17 cellular contexts compared by ENCODE assay signal in the genomic region with DNA sequence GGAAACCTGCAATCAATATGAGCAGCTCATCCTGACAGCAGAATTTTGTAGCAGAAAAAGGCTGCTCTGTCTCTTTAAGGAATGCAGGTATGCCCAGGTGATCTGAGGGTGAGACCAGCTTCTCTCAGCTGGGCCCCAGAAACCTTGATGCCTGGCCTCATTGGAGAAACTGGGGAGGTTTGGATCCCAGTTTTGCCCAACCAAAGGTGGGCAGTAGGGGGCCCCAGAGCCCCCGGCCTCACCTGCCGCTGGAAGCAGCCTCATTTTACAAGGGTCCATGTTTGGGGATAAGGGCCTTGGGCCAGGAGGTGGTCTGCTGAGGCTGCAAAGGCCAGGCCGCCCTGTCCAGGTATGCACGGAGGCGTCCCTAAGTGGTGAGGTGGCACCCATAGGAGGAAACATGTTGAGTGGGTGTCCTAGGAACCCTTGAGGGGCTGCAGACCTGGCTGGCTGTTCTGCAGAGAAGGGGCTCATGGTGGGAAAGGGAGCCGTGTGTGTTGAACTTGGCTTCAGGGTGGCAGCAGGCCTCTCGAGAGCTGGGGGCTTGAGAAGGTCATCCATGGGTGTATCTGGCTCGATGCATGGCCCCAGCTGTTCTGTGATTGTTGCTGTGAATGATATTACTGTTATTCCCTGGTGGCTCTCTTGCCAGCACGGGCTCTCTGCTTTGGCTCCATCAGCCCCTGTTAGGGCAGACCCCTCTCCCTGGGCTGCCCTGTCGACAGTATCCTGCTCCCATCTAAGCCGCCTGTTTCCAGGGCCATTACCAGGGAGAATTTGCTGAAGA.
DNase-seq lines count a peak whose midpoint lies in the region; ATAC-seq, FAIRE-seq and TF ChIP-seq lines count a peak whose summit lies in the region.
"Had no signal": no experiment of that assay in that cellular context is flagged by ENCODE, and none has a peak within 500 bp of the region (broad histone marks: within the 10 kb centered on the region; RNA-seq: fewer than 3 reads in every experiment).

No MANE protein-coding gene starts in this region.

- H2AK5ac ChIP-seq in neuronal stem cell (ENCODE audit: low read depth, low read length), result peak overlapping the region; percentile 20

- no peaks in the 10 kb centered on the region for H3K79me2 ChIP-seq in HepG2 (ENCODE audit: insufficient read depth, low read length)

- no peak overlapping the region for H2BK5ac ChIP-seq in neuronal stem cell (ENCODE audit: low read length)

- H3K27me3 ChIP-seq in H7 (ENCODE audit: control insufficient read depth, insufficient read depth, low read length) (no peaks in the 10 kb centered on the region), neuronal stem cell (ENCODE audit: control insufficient read depth in 3 of 3, insufficient read depth in 3 of 3, low read depth in 1 of 3, low read length in 3 of 3) (no peaks in the 10 kb centered on the region), HepG2 (ENCODE audit: control insufficient read depth in 1 of 2, insufficient read depth in 2 of 2, low read length in 2 of 2) (no peaks in the 10 kb centered on the region; a peak in 1 of 5 replicates)
- H3K27me3 ChIP-seq: BLaER1 had no signal

- POLR2A ChIA-PET in HepG2 (lab: Yijun Ruan, JAX), result no interaction called here

- peaks cover 6 to 10% of the 10 kb centered on the region in 2 donors for H3K4me1 ChIP-seq in neuronal stem cell (ENCODE audit: control insufficient read depth in 2 of 2, insufficient read depth in 1 of 2, low read depth in 1 of 2, low read length in 2 of 2)
- peaks cover 7% of the 10 kb centered on the region for H3K4me1 ChIP-seq in HepG2 (ENCODE audit: insufficient read depth, low read length)
- H3K4me1 ChIP-seq: BLaER1 had no signal

- no peak overlapping the region for H2BK15ac ChIP-seq in neuronal stem cell (ENCODE audit: low read length)

- no peak overlapping the region for H2AFZ ChIP-seq in neuronal stem cell (ENCODE audit: low read length)
- H2AFZ ChIP-seq in HepG2 (ENCODE audit: low read length), result no peak overlapping the region

- H3K9me3 ChIP-seq in neuronal stem cell (replicated peaks in 1 of 2; ENCODE audit: control insufficient read depth in 2 of 2, insufficient read depth in 1 of 2, low read depth in 1 of 2, low read length in 2 of 2) (peaks cover 6 to 25% of the 10 kb centered on the region in 2 donors), HepG2 (ENCODE audit: low read length) (peaks cover 19% of the 10 kb centered on the region)

- WGBS in neuronal stem cell (ENCODE audit: extremely low coverage in 2 of 2, insufficient read length in 2 of 2, insufficient replicate concordance in 1 of 2), 2 donors, result no CpG with 5 or more reads among the region's 11 CpGs
- WGBS in HepG2 (ENCODE audit: low lambda C conversion rate), result 11% methylated on average over 9 of the region's 11 CpGs

- DNase-seq in H7, result peak; percentile 72
- DNase-seq in ecto neural progenitor cell (ENCODE audit: low spot score), result peak; percentile 21
- peak; percentile 49 for DNase-seq in iPS-NIHi7 (ENCODE audit: extremely low spot score)
- DNase-seq in neuronal stem cell (ENCODE audit: low spot score), result no peak
- DNase-seq in NCI-H1048 (lab: John Stamatoyannopoulos, UW), result no peak
- DNase-seq in HepG2 (ENCODE audit: low spot score), result no peak
- DNase-seq: 8988T; AML-193; Calu3; CD4-positive, CD25-positive, alpha-beta regulatory T cell; DMS 273 treated with DMSO at 0.1 percent for 48 hours; GOT3 had no signal

- peak overlapping the region; percentile 24 for H3K18ac ChIP-seq in neuronal stem cell (ENCODE audit: low read length)

- no peak for TF ChIP-seq POLR2A in HepG2 (IDR thresholded peaks at IDR 0.05; ENCODE audit: insufficient read depth in 1 of 2, low read depth in 2 of 2, low read length in 2 of 2)

- TF ChIP-seq RAD21 in HepG2 (CRISPR knock-in tag; IDR thresholded peaks at IDR 0.05), result no peak

- H3K9ac ChIP-seq in neuronal stem cell (ENCODE audit: low read depth, low read length, poor library complexity), result no peak overlapping the region
- no peak overlapping the region for H3K9ac ChIP-seq in HepG2 (ENCODE audit: insufficient read depth, low read depth, low read length)
- H3K9ac ChIP-seq: BLaER1 had no signal

- H3K79me1 ChIP-seq in neuronal stem cell (ENCODE audit: low read depth, low read length), result peaks cover 6% of the 10 kb centered on the region

- no peak overlapping the region for H2BK120ac ChIP-seq in neuronal stem cell (ENCODE audit: low read depth, low read length)

- no peak overlapping the region for H4K91ac ChIP-seq in neuronal stem cell (ENCODE audit: low read depth, low read length, poor library complexity)

- H3K36me3 ChIP-seq in H7 (replicated peaks; ENCODE audit: control insufficient read depth, insufficient read depth, low read length) (no peaks in the 10 kb centered on the region), neuronal stem cell (replicated peaks in 1 of 2; ENCODE audit: control insufficient read depth in 2 of 2, insufficient read depth in 2 of 2, low read length in 2 of 2) (no peaks in the 10 kb centered on the region), HepG2 (replicated peaks in 1 of 2; ENCODE audit: control insufficient read depth in 1 of 2, insufficient read depth in 2 of 2, low read length in 2 of 2) (no peaks in the 10 kb centered on the region)
- H3K36me3 ChIP-seq: BLaER1 had no signal

- no peak for TF ChIP-seq EP300 in HepG2 (IDR thresholded peaks at IDR 0.05; ENCODE audit: low read depth in 2 of 2, low read length in 2 of 2)
- no peak for TF ChIP-seq EP300 in HepG2 (CRISPR knock-in tag; IDR thresholded peaks at IDR 0.05; ENCODE audit: borderline replicate concordance)

- no peaks in the 10 kb centered on the region for H4K20me1 ChIP-seq in HepG2 (ENCODE audit: insufficient read depth, low read length)
- H4K20me1 ChIP-seq: BLaER1 had no signal

- ATAC-seq in HG03342 (IDR thresholded peaks at IDR 0.05; ENCODE audit: unreplicated experiment), result no peak
- no peak for ATAC-seq in HG03565 (IDR thresholded peaks at IDR 0.05; ENCODE audit: unreplicated experiment)
- ATAC-seq in HepG2, result no peak
- ATAC-seq: HCT116 had no signal

- TF ChIP-seq CTCF in HepG2 (CRISPR knock-in tag; IDR thresholded peaks at IDR 0.05), result no peak

- BruUV-seq in HepG2 (replicated peaks; lab: Mats Ljungman, UMichigan), result no TSS peak

- no peak overlapping the region for H2BK12ac ChIP-seq in neuronal stem cell (ENCODE audit: low read length)

- in situ Hi-C loops in HepG2 (cut with HindIII; ENCODE audit: extremely low pct_ligation_motif_present, low pct_unique_long_range_greater_than_20kb), result no loop called here

- no peak overlapping the region for H3K27ac ChIP-seq in neuronal stem cell (replicated peaks; ENCODE audit: low read length)
- H3K27ac ChIP-seq in HepG2 (ENCODE audit: extremely low read length, insufficient read depth, low read length), result no peak overlapping the region
- H3K27ac ChIP-seq: BLaER1 had no signal

- H3K4me3 ChIP-seq in H7 (ENCODE audit: insufficient read depth, low read depth, low read length) (no peak overlapping the region), neuronal stem cell (ENCODE audit: low read length in 2 of 2) (no peak overlapping the region), HepG2 (replicated peaks in 1 of 3; ENCODE audit: insufficient read depth in 1 of 3, low read depth in 2 of 3, low read length in 3 of 3) (no peak overlapping the region)
- H3K4me3 ChIP-seq: BLaER1 had no signal

- H3K4me2 ChIP-seq in neuronal stem cell (ENCODE audit: insufficient read depth, low read length, poor library complexity, severe bottlenecking) (no peak overlapping the region), HepG2 (ENCODE audit: low read depth, low read length) (no peak overlapping the region)
- H3K4me2 ChIP-seq: BLaER1 had no signal

- H4K8ac ChIP-seq in neuronal stem cell (ENCODE audit: low read depth, low read length), result no peak overlapping the region

- CTCF ChIA-PET in HepG2 (lab: Yijun Ruan, JAX; ENCODE audit: low intra/inter-chr PET ratio, low total read pairs), result no interaction called here

- FAIRE-seq in HepG2 (lab: Jason Lieb, UNC), result no peak
- FAIRE-seq: GM18507 had no signal

- no peak overlapping the region for H3K23ac ChIP-seq in neuronal stem cell (ENCODE audit: low read depth, low read length, poor library complexity)

- no peak overlapping the region for H3K14ac ChIP-seq in neuronal stem cell (ENCODE audit: low read length)

- intact Hi-C loops in HepG2 (cut with micrococcal nuclease; ENCODE audit: unreplicated experiment), result no loop called here

- H3K4ac ChIP-seq in neuronal stem cell (ENCODE audit: low read length), result no peak overlapping the region

TF ChIP-seq in HepG2, 621 proteins besides CTCF, POLR2A, EP300 and RAD21 (continues in another document):
- TF ChIP-seq, protein P1, sequence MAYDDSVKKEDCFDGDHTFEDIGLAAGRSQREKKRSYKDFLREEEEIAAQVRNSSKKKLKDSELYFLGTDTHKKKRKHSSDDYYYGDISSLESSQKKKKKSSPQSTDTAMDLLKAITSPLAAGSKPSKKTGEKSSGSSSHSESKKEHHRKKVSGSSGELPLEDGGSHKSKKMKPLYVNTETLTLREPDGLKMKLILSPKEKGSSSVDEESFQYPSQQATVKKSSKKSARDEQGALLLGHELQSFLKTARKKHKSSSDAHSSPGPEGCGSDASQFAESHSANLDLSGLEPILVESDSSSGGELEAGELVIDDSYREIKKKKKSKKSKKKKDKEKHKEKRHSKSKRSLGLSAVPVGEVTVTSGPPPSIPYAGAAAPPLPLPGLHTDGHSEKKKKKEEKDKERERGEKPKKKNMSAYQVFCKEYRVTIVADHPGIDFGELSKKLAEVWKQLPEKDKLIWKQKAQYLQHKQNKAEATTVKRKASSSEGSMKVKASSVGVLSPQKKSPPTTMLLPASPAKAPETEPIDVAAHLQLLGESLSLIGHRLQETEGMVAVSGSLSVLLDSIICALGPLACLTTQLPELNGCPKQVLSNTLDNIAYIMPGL (CRISPR knock-in tag; IDR thresholded peaks at IDR 0.05; ENCODE audit: borderline replicate concordance in 1 of 2, low read depth in 1 of 2), result no peak
- no peak for TF ChIP-seq U2AF2 (IDR thresholded peaks at IDR 0.05; ENCODE audit: low read depth, low read length)
- TF ChIP-seq ZNF709 (CRISPR knock-in tag; IDR thresholded peaks at IDR 0.05), result no peak
- no peak for TF ChIP-seq CAMTA2 (CRISPR knock-in tag; IDR thresholded peaks at IDR 0.05; ENCODE audit: borderline replicate concordance)
- no peak for TF ChIP-seq IKZF1 (IDR thresholded peaks at IDR 0.05)
- TF ChIP-seq, protein P2, sequence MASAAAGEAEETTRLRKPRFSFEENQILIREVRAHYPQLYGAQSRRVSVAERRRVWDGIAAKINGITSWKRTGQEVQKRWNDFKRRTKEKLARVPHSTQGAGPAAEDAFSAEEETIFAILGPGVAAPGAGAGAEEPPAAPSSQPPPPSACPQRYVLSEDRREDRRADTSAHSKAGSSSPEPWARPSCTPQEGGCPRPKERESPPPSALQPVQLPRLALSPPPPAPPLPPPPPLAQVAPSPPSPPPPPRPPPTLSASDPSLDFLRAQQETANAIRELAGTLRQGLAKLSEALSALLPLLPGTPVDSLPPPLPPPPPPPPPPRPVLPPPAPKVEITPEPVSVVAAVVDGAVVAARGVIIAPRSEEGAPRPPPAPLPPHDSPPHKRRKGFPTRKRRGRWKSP (CRISPR knock-in tag; IDR thresholded peaks at IDR 0.05), result no peak
- no peak for TF ChIP-seq ZNF383 (CRISPR knock-in tag; IDR thresholded peaks at IDR 0.05; ENCODE audit: borderline replicate concordance)

Comparison
In these comparisons a context has a peak if more than half of its experiments do, and no peak if none do; other contexts are left out.
1. DNase-seq: peak in H7 (single experiment), ecto neural progenitor cell (single experiment) and iPS-NIHi7 (single experiment); none in neuronal stem cell (single experiment), NCI-H1048 (single experiment) and HepG2 (single experiment).